10 cellular contexts compared by ENCODE assay signal in genomic region chr7:28684729-28685211, GRCh38.
DNase-seq lines count a peak whose midpoint lies in the region; ATAC-seq and TF ChIP-seq lines count a peak whose summit lies in the region.
"Had no signal": no experiment of that assay in that cellular context is flagged by ENCODE, and none has a peak within 500 bp of the region (broad histone marks: within the 10 kb centered on the region; RNA-seq: fewer than 3 reads in every experiment).

No MANE protein-coding gene starts in this region.

- TF ChIP-seq POLR2A in heart left ventricle (IDR thresholded peaks at IDR 0.05): no peak
- no peak for TF ChIP-seq POLR2A in tibial nerve (IDR thresholded peaks at IDR 0.05)

- peak overlapping the region in 10 of 12 donors; percentile 80 to 96 (median 90) for H3K27ac ChIP-seq in heart left ventricle
- H3K27ac ChIP-seq in RWPE1: peak overlapping the region; percentile 80
- peak overlapping the region; percentile 76 to 95 (median 86) for H3K27ac ChIP-seq in tibial nerve

- no peaks in the 10 kb centered on the region for H3K36me3 Mint-ChIP-seq in activated T-helper 1 cell treated with anti-CD3 and anti-CD28 coated beads, Interleukin-12 subunit alpha, Interleukin-12 subunit beta, Interleukin-2, Interleukin-4 antibody, amounts not matched to agents 30 ng/mL and 10 ng/mL and 1 ng/mL, durations not matched to agents 14 hours and 24 hours and 36 hours (ENCODE audit: low read depth)
- H3K36me3 Mint-ChIP-seq in type B pancreatic cell: peaks cover 4% of the 10 kb centered on the region

- ATAC-seq in heart left ventricle (no peak), Right ventricle myocardium superior (ENCODE audit: poor library complexity) (no peak)

- no peak for DNase-seq in heart left ventricle
- no peak for DNase-seq in Right ventricle myocardium superior
- no peak for DNase-seq in RWPE1 (ENCODE audit: low spot score)
- DNase-seq in medulla oblongata (ENCODE audit: extremely low spot score): peak; percentile 53
- no peak for DNase-seq in tibial nerve (ENCODE audit: low spot score in 2 of 2)
- no peak for DNase-seq in activated T-helper 1 cell treated with anti-CD3 and anti-CD28 coated beads, Interleukin-12 subunit alpha, Interleukin-12 subunit beta, Interleukin-2, Interleukin-4 antibody, amounts not matched to agents 30 ng/mL and 10 ng/mL and 1 ng/mL, durations not matched to agents 14 hours and 24 hours and 36 hours (ENCODE audit: low spot score)
- no peak for DNase-seq in NCI-H2029 (lab: John Stamatoyannopoulos, UW)
- DNase-seq in type B pancreatic cell (ENCODE audit: extremely low spot score, unreplicated experiment): no peak
- DNase-seq: stimulated activated CD4-positive, alpha-beta T cell treated with anti-CD3 and anti-CD28 coated beads, Interleukin-4, amount 100 ng/mL, for 1 hour had no signal

- TF ChIP-seq EP300 in tibial nerve (IDR thresholded peaks at IDR 0.05): no peak

- H3K4me1 ChIP-seq in heart left ventricle (peaks cover 7 to 50% (median 31%) of the 10 kb centered on the region in 12 donors), tibial nerve (peaks cover 0 to 67% (median 8%) of the 10 kb centered on the region in 4 donors)

- WGBS in heart left ventricle, 4 donors: 52 to 72% (median 62%) methylated on average over 5 of the region's 5 CpGs
- WGBS in tibial nerve, 2 donors: 44 to 56% methylated on average over 5 of the region's 5 CpGs

- no peak for TF ChIP-seq CTCF in heart left ventricle (IDR thresholded peaks at IDR 0.05)
- no peak for TF ChIP-seq CTCF in RWPE1 (conservative IDR thresholded peaks at IDR 0.05; ENCODE audit: low read depth)
- no peak for TF ChIP-seq CTCF in tibial nerve (IDR thresholded peaks at IDR 0.05)
- no peak for TF ChIP-seq CTCF in type B pancreatic cell (conservative IDR thresholded peaks at IDR 0.05)

- POLR2A ChIA-PET in RWPE1 (lab: Yijun Ruan, JAX; ENCODE audit: low non-redundant PET): no interaction called here

- H3K36me3 ChIP-seq in heart left ventricle (no peaks in the 10 kb centered on the region), tibial nerve (no peaks in the 10 kb centered on the region)

- H3K4me3 Mint-ChIP-seq in activated T-helper 1 cell treated with anti-CD3 and anti-CD28 coated beads, Interleukin-12 subunit alpha, Interleukin-12 subunit beta, Interleukin-2, Interleukin-4 antibody, amounts not matched to agents 30 ng/mL and 10 ng/mL and 1 ng/mL, durations not matched to agents 14 hours and 24 hours and 36 hours: no peak overlapping the region
- no peak overlapping the region for H3K4me3 Mint-ChIP-seq in type B pancreatic cell

- H3K4me1 Mint-ChIP-seq in activated T-helper 1 cell treated with anti-CD3 and anti-CD28 coated beads, Interleukin-12 subunit alpha, Interleukin-12 subunit beta, Interleukin-2, Interleukin-4 antibody, amounts not matched to agents 30 ng/mL and 10 ng/mL and 1 ng/mL, durations not matched to agents 14 hours and 24 hours and 36 hours (ENCODE audit: low read depth): no peaks in the 10 kb centered on the region
- peaks cover 29% of the 10 kb centered on the region for H3K4me1 Mint-ChIP-seq in type B pancreatic cell (ENCODE audit: unreplicated experiment)

- H3K9me3 ChIP-seq in heart left ventricle (no peaks in the 10 kb centered on the region), tibial nerve (no peaks in the 10 kb centered on the region)

- H3K4me3 ChIP-seq in heart left ventricle: peak overlapping the region in 3 of 12 donors; percentile 58 to 63 (median 60)
- H3K4me3 ChIP-seq in tibial nerve: peak overlapping the region in 1 of 4 donors; percentile 54
- H3K4me3 ChIP-seq: K562 had no signal

- no peak overlapping the region for H3K27ac Mint-ChIP-seq in activated T-helper 1 cell treated with anti-CD3 and anti-CD28 coated beads, Interleukin-12 subunit alpha, Interleukin-12 subunit beta, Interleukin-2, Interleukin-4 antibody, amounts not matched to agents 30 ng/mL and 10 ng/mL and 1 ng/mL, durations not matched to agents 14 hours and 24 hours and 36 hours
- H3K27ac Mint-ChIP-seq in type B pancreatic cell: no peak overlapping the region

- peaks cover 4% of the 10 kb centered on the region for H3K27me3 Mint-ChIP-seq in activated T-helper 1 cell treated with anti-CD3 and anti-CD28 coated beads, Interleukin-12 subunit alpha, Interleukin-12 subunit beta, Interleukin-2, Interleukin-4 antibody, amounts not matched to agents 30 ng/mL and 10 ng/mL and 1 ng/mL, durations not matched to agents 14 hours and 24 hours and 36 hours (ENCODE audit: insufficient read depth)
- H3K27me3 Mint-ChIP-seq in type B pancreatic cell: peaks cover 10% of the 10 kb centered on the region

- H3K27me3 ChIP-seq in heart left ventricle (no peaks in the 10 kb centered on the region), tibial nerve (no peaks in the 10 kb centered on the region)

- CTCF ChIA-PET in RWPE1 (lab: Yijun Ruan, JAX): no interaction called here

- intact Hi-C loops in heart left ventricle (cut with DNase I): loop anchor here (5.0 to 10.0 kb wide), 11 partner anchors 48 to 290 kb away; partner anchors contain the start of gene CREB5 (in 2 of the 10)
- intact Hi-C loops in Right ventricle myocardium superior (cut with DNase I): loop anchor here (5.0 kb wide), 1 partner anchor 62 kb away; no protein-coding TSS in a partner anchor
- intact Hi-C loops in activated T-helper 1 cell treated with anti-CD3 and anti-CD28 coated beads, Interleukin-12 subunit alpha, Interleukin-12 subunit beta, Interleukin-2, Interleukin-4 antibody, amounts not matched to agents 30 ng/mL and 10 ng/mL and 1 ng/mL, durations not matched to agents 14 hours and 24 hours and 36 hours (cut with micrococcal nuclease): no loop called here

- H3K9me3 Mint-ChIP-seq in activated T-helper 1 cell treated with anti-CD3 and anti-CD28 coated beads, Interleukin-12 subunit alpha, Interleukin-12 subunit beta, Interleukin-2, Interleukin-4 antibody, amounts not matched to agents 30 ng/mL and 10 ng/mL and 1 ng/mL, durations not matched to agents 14 hours and 24 hours and 36 hours: no peaks in the 10 kb centered on the region
- no peaks in the 10 kb centered on the region for H3K9me3 Mint-ChIP-seq in type B pancreatic cell
